9 cellular contexts compared by ENCODE assay signal in the genomic region with DNA sequence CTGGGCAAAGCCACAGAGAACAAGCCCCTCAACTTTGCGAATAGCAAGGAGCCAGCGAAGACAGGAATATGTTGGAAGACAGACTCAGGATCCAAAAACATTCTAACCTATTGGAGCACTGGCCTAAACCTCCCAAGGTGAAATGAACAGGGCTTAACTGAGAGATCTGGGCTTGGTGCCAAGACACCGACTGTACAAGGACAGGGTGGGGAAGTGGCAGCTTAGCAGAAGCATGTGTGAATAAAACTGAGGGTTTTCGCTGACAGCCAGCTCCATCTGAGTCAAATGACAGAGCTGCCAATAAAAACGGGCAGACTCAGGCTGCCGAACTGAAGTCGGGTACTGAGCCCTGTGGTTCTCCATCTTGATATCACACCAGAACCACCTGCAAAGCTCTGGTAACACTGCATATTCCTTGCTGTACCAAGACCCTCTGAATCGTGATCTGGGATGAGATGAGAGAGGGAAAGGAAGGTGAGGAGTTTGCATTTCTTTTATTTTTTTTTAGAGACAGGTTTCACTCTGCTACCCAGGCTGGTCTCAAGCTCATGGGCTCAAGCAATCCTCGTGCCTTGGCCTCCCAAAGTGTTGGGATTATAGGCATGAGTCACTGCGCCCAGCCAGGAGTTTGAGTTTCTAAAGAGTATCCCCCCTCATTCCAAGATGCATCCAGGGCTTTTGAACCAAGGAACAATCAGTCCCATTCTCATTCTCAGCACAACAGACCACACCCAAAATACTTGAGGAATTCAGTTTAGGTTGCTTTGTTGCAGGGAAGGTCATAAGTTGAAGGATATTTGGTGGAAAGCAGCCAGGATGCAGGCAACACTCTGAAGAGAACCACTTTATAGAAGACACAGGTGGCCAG. TPM values are rescaled to one million over a fixed set of nuclear protein-coding genes. Genes with fewer than 3 reads are reported as not detected.
A peak's percentile ranks its signal among the peaks of the same experiment; 100 is the strongest.
DNase-seq lines count a peak whose midpoint lies in the region; ATAC-seq, FAIRE-seq and TF ChIP-seq lines count a peak whose summit lies in the region.
"Had no signal": no experiment of that assay in that cellular context is flagged by ENCODE, and none has a peak within 500 bp of the region (broad histone marks: within the 10 kb centered on the region; RNA-seq: fewer than 3 reads in every experiment).

No MANE protein-coding gene starts in this region.

- DNase-seq in activated naive CD4-positive, alpha-beta T cell treated with anti-CD3 and anti-CD28 coated beads, Interleukin-2, amount 50 U/mL, for 72 hours (ENCODE audit: low spot score in 2 of 2), result no peak
- DNase-seq in NCI-H510A (lab: John Stamatoyannopoulos, UW), result peak; percentile 51
- DNase-seq in bronchial epithelial cell (ENCODE audit: low read depth), result peak; percentile 72
- DNase-seq in retinal pigment epithelial cell (ENCODE audit: low read depth), result peak; percentile 84
- no peak for DNase-seq in esophagus muscularis mucosa (ENCODE audit: extremely low spot score)
- DNase-seq in stimulated activated CD4-positive, alpha-beta T cell treated with anti-CD3 and anti-CD28 coated beads, Interleukin-1b, Interleukin-23, amount 100 ng/mL, for 48 hours, result no peak

- no peaks in the 10 kb centered on the region for H3K27me3 Mint-ChIP-seq in activated naive CD4-positive, alpha-beta T cell treated with anti-CD3 and anti-CD28 coated beads, Interleukin-2, amount 50 U/mL, for 24 hours

- H3K4me1 Mint-ChIP-seq in activated naive CD4-positive, alpha-beta T cell treated with anti-CD3 and anti-CD28 coated beads, Interleukin-2, amount 50 U/mL, for 24 hours, result peaks cover 34% of the 10 kb centered on the region

- intact Hi-C loops in esophagus muscularis mucosa (cut with DNase I), result no loop called here

- H3K27ac Mint-ChIP-seq in activated naive CD4-positive, alpha-beta T cell treated with anti-CD3 and anti-CD28 coated beads, Interleukin-2, amount 50 U/mL, for 24 hours, result peak overlapping the region; percentile 41
- no peak overlapping the region for H3K27ac Mint-ChIP-seq in activated naive CD4-positive, alpha-beta T cell treated with anti-CD3 and anti-CD28 coated beads, Interleukin-2, amount 50 U/mL, for 72 hours

- no peak for TF ChIP-seq POLR2A in esophagus muscularis mucosa (IDR thresholded peaks at IDR 0.05; ENCODE audit: low read depth)

- FAIRE-seq in bronchial epithelial cell (lab: Jason Lieb, UNC), result peak; percentile 66

- no peak overlapping the region for H3K27ac ChIP-seq in esophagus muscularis mucosa (replicated peaks in 1 of 4)
- H3K27ac ChIP-seq: SK-N-MC had no signal

- TF ChIP-seq CTCF in bronchial epithelial cell (IDR thresholded peaks at IDR 0.05; ENCODE audit: insufficient read depth, low read length, severe bottlenecking) (no peak), retinal pigment epithelial cell (conservative IDR thresholded peaks at IDR 0.05; ENCODE audit: low read depth, low read length) (no peak), esophagus muscularis mucosa (IDR thresholded peaks at IDR 0.05) (no peak)

- no peaks in the 10 kb centered on the region for H3K36me3 Mint-ChIP-seq in activated naive CD4-positive, alpha-beta T cell treated with anti-CD3 and anti-CD28 coated beads, Interleukin-2, amount 50 U/mL, for 24 hours
- H3K36me3 Mint-ChIP-seq in activated naive CD4-positive, alpha-beta T cell treated with anti-CD3 and anti-CD28 coated beads, Interleukin-2, amount 50 U/mL, for 72 hours, result no peaks in the 10 kb centered on the region

- peaks cover 0 to 17% (median 10%) of the 10 kb centered on the region in 4 donors for H3K4me1 ChIP-seq in esophagus muscularis mucosa

- no peak overlapping the region for H3K4me3 Mint-ChIP-seq in activated naive CD4-positive, alpha-beta T cell treated with anti-CD3 and anti-CD28 coated beads, Interleukin-2, amount 50 U/mL, for 24 hours

- 41% methylated on average over 10 of the region's 10 CpGs for WGBS in esophagus muscularis mucosa

- H3K9me3 Mint-ChIP-seq in activated naive CD4-positive, alpha-beta T cell treated with anti-CD3 and anti-CD28 coated beads, Interleukin-2, amount 50 U/mL, for 24 hours, result no peaks in the 10 kb centered on the region
- H3K9me3 Mint-ChIP-seq in activated naive CD4-positive, alpha-beta T cell treated with anti-CD3 and anti-CD28 coated beads, Interleukin-2, amount 50 U/mL, for 72 hours, result no peaks in the 10 kb centered on the region

- TF ChIP-seq EP300 in esophagus muscularis mucosa (IDR thresholded peaks at IDR 0.05), result no peak

- ATAC-seq in activated naive CD4-positive, alpha-beta T cell treated with anti-CD3 and anti-CD28 coated beads, Interleukin-2, amount 50 U/mL, for 72 hours, result no peak
- no peak for ATAC-seq in HG02610 (IDR thresholded peaks at IDR 0.05; ENCODE audit: unreplicated experiment)

- no peaks in the 10 kb centered on the region for H3K9me3 ChIP-seq in esophagus muscularis mucosa

- H3K36me3 ChIP-seq in bronchial epithelial cell (ENCODE audit: control insufficient read depth, insufficient read depth, low read length) (no peaks in the 10 kb centered on the region), esophagus muscularis mucosa (no peaks in the 10 kb centered on the region)

- H3K27me3 ChIP-seq in bronchial epithelial cell (ENCODE audit: control insufficient read depth, insufficient read depth, low read length) (peaks cover 15% of the 10 kb centered on the region), esophagus muscularis mucosa (peaks cover 0 to 4% (median 0%) of the 10 kb centered on the region in 4 donors)

- H3K4me3 ChIP-seq in bronchial epithelial cell (ENCODE audit: low read depth, low read length), result no peak overlapping the region
- no peak overlapping the region for H3K4me3 ChIP-seq in retinal pigment epithelial cell (ENCODE audit: low read length)
- no peak overlapping the region for H3K4me3 ChIP-seq in esophagus muscularis mucosa
- H3K4me3 ChIP-seq: SK-N-MC had no signal

RNA-seq across cellular contexts. Expression of gene PLCB2, which starts 6.0 kb away (rescaled TPM):
- 10 to 100 TPM; 63.5 to 91.5 TPM for total RNA-seq in activated naive CD4-positive, alpha-beta T cell treated with anti-CD3 and anti-CD28 coated beads, Interleukin-2, amount 50 U/mL, for 72 hours
- not detected in 2 replicates for total RNA-seq in bronchial epithelial cell
- 10 to 100 TPM in 1 of 4 donors, 1 to 10 TPM in 3; 5.8 to 13.3 (median 9.7) TPM for total RNA-seq in esophagus muscularis mucosa

RNA-seq across cellular contexts. Expression of gene INAFM2, which starts 9.7 kb away (rescaled TPM):
- 10 to 100 TPM in 1 of 2 donors, 1 to 10 TPM in 1; 5.8 to 14.2 TPM for total RNA-seq in activated naive CD4-positive, alpha-beta T cell treated with anti-CD3 and anti-CD28 coated beads, Interleukin-2, amount 50 U/mL, for 72 hours
- total RNA-seq in bronchial epithelial cell, result 6.3 and 6.8 TPM in 2 replicates
- 10 to 100 TPM; 39.0 to 41.3 (median 40.7) TPM for total RNA-seq in esophagus muscularis mucosa

RNA-seq across cellular contexts. Expression of gene CCDC9B, which starts 27.0 kb away (rescaled TPM):
- total RNA-seq in activated naive CD4-positive, alpha-beta T cell treated with anti-CD3 and anti-CD28 coated beads, Interleukin-2, amount 50 U/mL, for 72 hours, result 1 to 10 TPM; 1.6 to 2.8 TPM
- total RNA-seq in bronchial epithelial cell (12.1 and 17.3 TPM in 2 replicates), esophagus muscularis mucosa (10 to 100 TPM; 22.9 to 82.6 (median 56.3) TPM)

RNA-seq across cellular contexts. Expression of gene ANKRD63, which starts 30.9 kb away (rescaled TPM):
- not detected for total RNA-seq in activated naive CD4-positive, alpha-beta T cell treated with anti-CD3 and anti-CD28 coated beads, Interleukin-2, amount 50 U/mL, for 72 hours
- total RNA-seq in bronchial epithelial cell, result not detected in 2 replicates
- total RNA-seq in esophagus muscularis mucosa, result not detected

RNA-seq across cellular contexts. Expression of gene PHGR1, which starts 37.1 kb away (rescaled TPM):
- not detected for total RNA-seq in activated naive CD4-positive, alpha-beta T cell treated with anti-CD3 and anti-CD28 coated beads, Interleukin-2, amount 50 U/mL, for 72 hours
- total RNA-seq in bronchial epithelial cell, result not detected in 2 replicates
- 1 to 10 TPM in 1 of 4 donors, not detected in 3; 1.8 TPM for total RNA-seq in esophagus muscularis mucosa

Comparison
In these comparisons a context has a peak if more than half of its experiments do, and no peak if none do; other contexts are left out.
1. DNase-seq: peak in NCI-H510A (single experiment), bronchial epithelial cell (single experiment) and retinal pigment epithelial cell (single experiment); none in activated naive CD4-positive, alpha-beta T cell treated with anti-CD3 and anti-CD28 coated beads, Interleukin-2, amount 50 U/mL, for 72 hours (0 of 2), esophagus muscularis mucosa (single experiment) and stimulated activated CD4-positive, alpha-beta T cell treated with anti-CD3 and anti-CD28 coated beads, Interleukin-1b, Interleukin-23, amount 100 ng/mL, for 48 hours (single experiment).